29 cellular contexts compared by ENCODE assay signal in the genomic region with DNA sequence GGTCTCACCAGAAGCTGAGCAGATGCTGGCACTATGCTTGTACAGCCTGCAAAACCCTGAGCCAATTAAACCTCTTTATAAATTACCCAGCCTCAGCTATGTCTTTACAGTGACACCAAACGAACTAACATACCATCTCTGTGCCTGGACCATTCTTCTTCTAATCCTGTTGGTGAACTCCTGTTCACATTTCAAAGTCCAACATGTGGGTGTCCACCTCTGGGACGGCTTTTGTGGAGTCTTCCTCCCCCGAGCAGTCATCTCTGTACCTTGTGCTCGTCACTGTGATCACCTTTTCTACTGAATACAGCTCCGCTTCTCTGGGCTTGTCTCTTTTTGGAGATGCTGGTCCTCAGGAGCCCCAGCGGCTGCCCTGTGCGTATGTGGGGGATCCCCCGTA.
"Had no signal": no experiment of that assay in that cellular context is flagged by ENCODE, and none has a peak within 500 bp of the region (broad histone marks: within the 10 kb centered on the region; RNA-seq: fewer than 3 reads in every experiment).

No MANE protein-coding gene starts in this region.

- H3K36me3 Mint-ChIP-seq: activated naive CD4-positive, alpha-beta T cell treated with anti-CD3 and anti-CD28 coated beads, Interleukin-2, amount 50 U/mL, for 24 hours; activated naive CD8-positive, alpha-beta T cell treated with anti-CD3 and anti-CD28 coated beads for 36 hours had no signal

- H3K27me3 Mint-ChIP-seq: activated B cell treated with CpG ODN at 0.5 μM for 24 hours; activated CD8-positive, alpha-beta T cell treated with anti-CD3 and anti-CD28 coated beads for 36 hours; activated naive CD4-positive, alpha-beta T cell treated with anti-CD3 and anti-CD28 coated beads, Interleukin-2, amount 50 U/mL, for 24 hours; activated naive CD8-positive, alpha-beta T cell treated with anti-CD3 and anti-CD28 coated beads for 36 hours; activated naive CD8-positive, alpha-beta T cell treated with anti-CD3 and anti-CD28 coated beads, Interleukin-2, amount 50 U/mL, for 24 hours had no signal

- ATAC-seq: activated CD4-positive, CD25-positive, alpha-beta regulatory T cell treated with anti-CD3 and anti-CD28 coated beads, Interleukin-2, amount 50 U/mL, for 24 hours; activated CD8-positive, alpha-beta T cell treated with anti-CD3 and anti-CD28 coated beads for 36 hours; activated naive CD8-positive, alpha-beta T cell treated with anti-CD3 and anti-CD28 coated beads, Interleukin-2, amount 50 U/mL, for 24 hours; body of pancreas; gastroesophageal sphincter had no signal

- H3K27ac ChIP-seq: adrenal gland, body of pancreas, esophagus squamous epithelium, gastroesophageal sphincter, WERI-Rb-1 had no signal

- FAIRE-seq: colon had no signal

- H3K4me1 ChIP-seq: body of pancreas, esophagus squamous epithelium, gastroesophageal sphincter had no signal

- H3K4me3 Mint-ChIP-seq: activated B cell treated with CpG ODN at 0.5 μM for 24 hours; activated CD8-positive, alpha-beta T cell treated with anti-CD3 and anti-CD28 coated beads for 36 hours; activated naive CD4-positive, alpha-beta T cell treated with anti-CD3 and anti-CD28 coated beads for 36 hours; activated naive CD4-positive, alpha-beta T cell treated with anti-CD3 and anti-CD28 coated beads, Interleukin-2, amount 50 U/mL, for 24 hours; activated naive CD8-positive, alpha-beta T cell treated with anti-CD3 and anti-CD28 coated beads for 36 hours; activated naive CD8-positive, alpha-beta T cell treated with anti-CD3 and anti-CD28 coated beads, Interleukin-2, amount 50 U/mL, for 24 hours; activated T-helper 1 cell treated with anti-CD3 and anti-CD28 coated beads, Interleukin-12 subunit alpha, Interleukin-12 subunit beta, Interleukin-2, Interleukin-4 antibody, amounts not matched to agents 30 ng/mL and 10 ng/mL and 1 ng/mL, durations not matched to agents 14 hours and 24 hours and 36 hours had no signal

- H3K4me1 Mint-ChIP-seq: activated naive CD4-positive, alpha-beta T cell treated with anti-CD3 and anti-CD28 coated beads, Interleukin-2, amount 50 U/mL, for 24 hours; activated naive CD8-positive, alpha-beta T cell treated with anti-CD3 and anti-CD28 coated beads for 36 hours; activated naive CD8-positive, alpha-beta T cell treated with anti-CD3 and anti-CD28 coated beads, Interleukin-2, amount 50 U/mL, for 24 hours had no signal

- H3K36me3 ChIP-seq: adrenal gland, esophagus squamous epithelium, gastroesophageal sphincter, WERI-Rb-1 had no signal

- DNase-seq: activated B cell treated with CpG ODN at 0.5 μM for 24 hours; activated CD4-positive, alpha-beta T cell treated with anti-CD3 and anti-CD28 coated beads for 48 hours; activated CD4-positive, alpha-beta T cell treated with anti-CD3 and anti-CD28 coated beads, Interleukin-2, amount 50 U/mL, for 1 hour; activated CD4-positive, alpha-beta T cell treated with anti-CD3 and anti-CD28 coated beads, Interleukin-2, amount 50 U/mL, for 48 hours; activated CD8-positive, alpha-beta memory T cell treated with anti-CD3 and anti-CD28 coated beads for 24 hours; activated CD8-positive, alpha-beta T cell treated with anti-CD3 and anti-CD28 coated beads for 36 hours; activated effector memory CD4-positive, alpha-beta T cell treated with anti-CD3 and anti-CD28 coated beads, Interleukin-2, amount 50 U/mL, for 16 hours; activated naive CD4-positive, alpha-beta T cell treated with anti-CD3 and anti-CD28 coated beads for 36 hours; activated naive CD8-positive, alpha-beta T cell treated with anti-CD3 and anti-CD28 coated beads for 36 hours; activated naive CD8-positive, alpha-beta T cell treated with anti-CD3 and anti-CD28 coated beads, Interleukin-2, amount 50 U/mL, for 24 hours; activated T-cell treated with anti-CD3 and anti-CD28 coated beads, Interleukin-2, amount 50 U/mL, for 48 hours; adrenal gland; amygdala; aorta; body of pancreas; caudate nucleus; cortex of kidney; dermis blood vessel endothelial cell; effector CD4-positive, alpha-beta T cell; esophagus squamous epithelium; foreskin melanocyte; T1000; WERI-Rb-1 had no signal

- H3K4me3 ChIP-seq: adrenal gland, body of pancreas, esophagus squamous epithelium, gastroesophageal sphincter had no signal

- H3K27ac Mint-ChIP-seq: activated B cell treated with CpG ODN at 0.5 μM for 24 hours; activated CD8-positive, alpha-beta T cell treated with anti-CD3 and anti-CD28 coated beads for 36 hours; activated naive CD4-positive, alpha-beta T cell treated with anti-CD3 and anti-CD28 coated beads for 36 hours; activated naive CD4-positive, alpha-beta T cell treated with anti-CD3 and anti-CD28 coated beads, Interleukin-2, amount 50 U/mL, for 24 hours; activated naive CD8-positive, alpha-beta T cell treated with anti-CD3 and anti-CD28 coated beads for 36 hours; activated naive CD8-positive, alpha-beta T cell treated with anti-CD3 and anti-CD28 coated beads, Interleukin-2, amount 50 U/mL, for 24 hours; activated T-helper 1 cell treated with anti-CD3 and anti-CD28 coated beads, Interleukin-12 subunit alpha, Interleukin-12 subunit beta, Interleukin-2, Interleukin-4 antibody, amounts not matched to agents 30 ng/mL and 10 ng/mL and 1 ng/mL, durations not matched to agents 14 hours and 24 hours and 36 hours; activated T-helper 2 cell treated with anti-CD3 and anti-CD28 coated beads, Interferon-gamma antibody, Interleukin-2, Interleukin-4, amounts not matched to agents 10 μg/mL and 5 μg/mL and 100 μg/mL, durations not matched to agents 14 hours and 24 hours and 36 hours had no signal

- H3K9me3 Mint-ChIP-seq: activated CD8-positive, alpha-beta T cell treated with anti-CD3 and anti-CD28 coated beads for 36 hours; activated naive CD4-positive, alpha-beta T cell treated with anti-CD3 and anti-CD28 coated beads for 36 hours; activated naive CD4-positive, alpha-beta T cell treated with anti-CD3 and anti-CD28 coated beads, Interleukin-2, amount 50 U/mL, for 24 hours; activated naive CD8-positive, alpha-beta T cell treated with anti-CD3 and anti-CD28 coated beads for 36 hours; activated naive CD8-positive, alpha-beta T cell treated with anti-CD3 and anti-CD28 coated beads, Interleukin-2, amount 50 U/mL, for 24 hours; activated T-helper 1 cell treated with anti-CD3 and anti-CD28 coated beads, Interleukin-12 subunit alpha, Interleukin-12 subunit beta, Interleukin-2, Interleukin-4 antibody, amounts not matched to agents 30 ng/mL and 10 ng/mL and 1 ng/mL, durations not matched to agents 14 hours and 24 hours and 36 hours; activated T-helper 2 cell treated with anti-CD3 and anti-CD28 coated beads, Interferon-gamma antibody, Interleukin-2, Interleukin-4, amounts not matched to agents 10 μg/mL and 5 μg/mL and 100 μg/mL, durations not matched to agents 14 hours and 24 hours and 36 hours had no signal

- H3K9me3 ChIP-seq: adrenal gland, body of pancreas, esophagus squamous epithelium, gastroesophageal sphincter had no signal

- H3K27me3 ChIP-seq: adrenal gland, body of pancreas, esophagus squamous epithelium, gastroesophageal sphincter had no signal
